In genomic region chr13:48979892-48980291, GRCh38 we compare ENCODE assay signal across 1 cellular context.
TF ChIP-seq lines count a peak whose summit lies in the region.

No MANE protein-coding gene starts in this region.

TF ChIP-seq in SK-N-SH, 30 proteins besides CTCF, POLR2A, EP300 and RAD21 (continued from another document):
- TF ChIP-seq SIN3A (IDR thresholded peaks at IDR 0.05; ENCODE audit: borderline replicate concordance, low read depth, low read length) (no peak), SMC3 (IDR thresholded peaks at IDR 0.05; ENCODE audit: low read depth, low read length) (no peak), MXI1 (IDR thresholded peaks at IDR 0.05; ENCODE audit: low read depth, low read length) (no peak), FOSL2 (IDR thresholded peaks at IDR 0.05; ENCODE audit: borderline replicate concordance, low read depth) (no peak), EZH2phosphoT487 (IDR thresholded peaks at IDR 0.05; ENCODE audit: borderline replicate concordance, low read depth) (no peak), NRF1 (IDR thresholded peaks at IDR 0.05; ENCODE audit: low read depth, low read length) (no peak), TEAD4 (IDR thresholded peaks at IDR 0.05; ENCODE audit: borderline replicate concordance, insufficient read depth) (no peak), USF2 (IDR thresholded peaks at IDR 0.05; ENCODE audit: borderline replicate concordance, low read depth, low read length) (no peak), YY1 (IDR thresholded peaks at IDR 0.05; ENCODE audit: low read depth) (no peak), PBX3 (IDR thresholded peaks at IDR 0.05) (no peak), MEF2A (IDR thresholded peaks at IDR 0.05; ENCODE audit: borderline replicate concordance, low read depth) (no peak)
